11 cellular contexts compared by ENCODE assay signal in the genomic region with DNA sequence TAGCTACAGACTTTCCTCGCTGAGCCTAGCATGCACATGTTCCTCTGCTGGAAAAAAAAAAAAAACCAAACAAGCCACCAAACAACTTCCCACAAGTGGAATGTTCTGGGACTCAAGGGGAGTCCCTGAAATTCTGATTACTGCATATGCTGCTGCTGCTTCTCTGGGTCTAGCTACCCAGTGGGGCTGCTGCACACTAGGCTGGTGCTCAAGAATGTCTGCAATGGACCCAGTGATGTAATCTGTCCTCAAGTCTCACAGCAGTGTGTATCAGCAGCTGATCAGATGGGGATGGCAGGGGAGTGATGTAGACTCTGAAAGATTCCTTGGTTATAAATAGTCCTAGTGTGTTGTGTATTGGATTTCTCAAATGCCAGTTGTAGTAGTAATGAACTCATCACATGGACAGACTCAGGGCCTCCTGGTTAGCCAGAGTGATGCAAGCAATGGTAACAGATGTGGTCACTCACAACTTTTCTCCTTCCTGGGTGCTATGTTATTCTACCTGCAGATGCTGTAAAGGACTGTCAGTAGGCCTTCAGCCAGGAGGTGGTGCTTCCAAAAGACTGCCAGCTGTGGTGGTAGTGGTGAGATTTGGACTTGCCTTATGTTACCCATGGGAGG. TPM values are rescaled to one million over a fixed set of nuclear protein-coding genes. Genes with fewer than 3 reads are reported as not detected.
A peak's percentile ranks its signal among the peaks of the same experiment; 100 is the strongest.
DNase-seq lines count a peak whose midpoint lies in the region; TF ChIP-seq lines count a peak whose summit lies in the region.
"Not testable (repeated sequence)": the region's sequence is repeated elsewhere in the genome, so short reads cannot be mapped to it uniquely, and the experiment has no call there.
"Had no signal": no experiment of that assay in that cellular context is flagged by ENCODE, and none has a peak within 500 bp of the region (broad histone marks: within the 10 kb centered on the region; RNA-seq: fewer than 3 reads in every experiment).

No MANE protein-coding gene starts in this region.

- H3K27me3 ChIP-seq in adipocyte (replicated peaks; ENCODE audit: control insufficient read depth, insufficient read depth, low read length), result not testable (repeated sequence)

- not testable (repeated sequence) for H3K4me3 ChIP-seq in AG09309 (ENCODE audit: control insufficient read depth, low read depth, low read length); adipocyte (ENCODE audit: low read length); choroid plexus epithelial cell (ENCODE audit: low read depth, low read length); fibroblast of the aortic adventitia (ENCODE audit: low read depth, low read length); retinal pigment epithelial cell (ENCODE audit: low read length)

- H3K9ac ChIP-seq in adipocyte (ENCODE audit: low read length), result not testable (repeated sequence)

- H3K9me3 ChIP-seq in adipocyte (ENCODE audit: control insufficient read depth, low read length), result not testable (repeated sequence)

- DNase-seq in AG09309 (ENCODE audit: low read depth) (peak; percentile 75), GM03348 (ENCODE audit: low spot score) (peak; percentile 50), LHCN-M2 (ENCODE audit: low read depth) (peak; percentile 27), adipocyte (ENCODE audit: low read depth) (peak; percentile 79), choroid plexus epithelial cell (ENCODE audit: low read depth) (peak; percentile 93), fibroblast of the aortic adventitia (ENCODE audit: low read depth) (peak; percentile 78), kidney tubule cell (ENCODE audit: low spot score) (peak; percentile 68), retinal pigment epithelial cell (ENCODE audit: low read depth) (peak; percentile 17)

- H3K4me1 ChIP-seq in adipocyte (ENCODE audit: control insufficient read depth, insufficient read depth, low read length), result not testable (repeated sequence)

- not testable (repeated sequence) for TF ChIP-seq CTCF in AG09309 (IDR thresholded peaks at IDR 0.05; ENCODE audit: control insufficient read depth, insufficient read depth, low read depth, low read length, missing control alignments); choroid plexus epithelial cell (conservative IDR thresholded peaks at IDR 0.05; ENCODE audit: low read depth, low read length); fibroblast of the aortic adventitia (IDR thresholded peaks at IDR 0.05; ENCODE audit: insufficient read depth, low read length); retinal pigment epithelial cell (conservative IDR thresholded peaks at IDR 0.05; ENCODE audit: low read depth, low read length)

- not testable (repeated sequence) for H3K36me3 ChIP-seq in adipocyte (ENCODE audit: control insufficient read depth, insufficient read depth, low read length, severe bottlenecking)

RNA-seq across cellular contexts. Expression of a gene that starts 29.6 kb away (rescaled TPM):
- total RNA-seq in LHCN-M2 (2014; rRNA removed), result not detected in 2 replicates
- not detected for polyA plus RNA-seq in LHCN-M2 (2012)
- not detected in 2 replicates for total RNA-seq in fibroblast of the aortic adventitia (ENCODE audit: low replicate concordance)

RNA-seq across cellular contexts. Expression of a gene that starts 41.0 kb away (rescaled TPM):
- total RNA-seq in LHCN-M2 (2014; rRNA removed) (not detected in 2 replicates), fibroblast of the aortic adventitia (ENCODE audit: low replicate concordance) (not detected in 2 replicates)
- polyA plus RNA-seq in LHCN-M2 (2012), result not detected
- total RNA-seq: H9, Right ventricle myocardium inferior had no signal
- polyA plus RNA-seq: A549 had no signal

Comparison
In these comparisons a context has a peak if more than half of its experiments do, and no peak if none do; other contexts are left out.
1. DNase-seq: peak in every context shown above with its lines; median percentile 93 in choroid plexus epithelial cell; 79 in adipocyte; 78 in fibroblast of the aortic adventitia; 75 in AG09309; 68 in kidney tubule cell; 50 in GM03348; 27 in LHCN-M2; 17 in retinal pigment epithelial cell.